Comparison of ENCODE assay signal across 8 cellular contexts in the genomic region with DNA sequence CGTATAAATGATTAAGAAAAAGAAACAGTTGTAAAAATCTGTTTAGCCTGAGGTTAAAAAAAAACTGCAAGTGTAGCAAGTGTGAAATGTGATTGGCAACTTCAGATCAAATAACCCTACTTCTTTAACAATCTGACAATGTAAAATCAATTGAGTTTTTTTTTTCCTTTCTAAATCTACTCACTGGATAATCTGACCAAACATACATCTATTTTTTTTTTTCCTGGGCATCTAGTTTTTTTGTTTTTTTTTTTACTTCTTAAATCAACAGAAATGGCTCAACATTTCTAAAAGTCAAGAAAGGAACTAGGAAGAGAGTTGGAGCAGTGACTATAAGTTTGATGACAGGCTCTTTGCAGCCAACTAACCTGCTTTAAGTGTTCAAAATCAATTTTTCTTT. TPM values are rescaled to one million over a fixed set of nuclear protein-coding genes. Genes with fewer than 3 reads are reported as not detected.
DNase-seq lines count a peak whose midpoint lies in the region; ATAC-seq and TF ChIP-seq lines count a peak whose summit lies in the region.

No MANE protein-coding gene starts in this region.

- DNase-seq in GM23338 (ENCODE audit: low spot score), result no peak
- no peak for DNase-seq in SJCRH30
- no peak for DNase-seq in esophagus muscularis mucosa (ENCODE audit: extremely low spot score)
- DNase-seq in sigmoid colon, result no peak
- DNase-seq in epidermal melanocyte (ENCODE audit: insufficient read length, low spot score), result no peak
- no peak for DNase-seq in activated CD4-positive, CD25-positive, alpha-beta regulatory T cell treated with anti-CD3 and anti-CD28 coated beads, Interleukin-2, amount 50 U/mL, for 72 hours
- DNase-seq in effector CD8-positive, alpha-beta T cell (lab: John Stamatoyannopoulos, UW), result no peak
- no peak for DNase-seq in NCI-H2196 (lab: John Stamatoyannopoulos, UW; ENCODE audit: unreplicated experiment)

- no peaks in the 10 kb centered on the region for H3K9me2 ChIP-seq in GM23338 (ENCODE audit: insufficient read depth)

- H3K27ac ChIP-seq in GM23338 (ENCODE audit: low read depth), result no peak overlapping the region
- H3K27ac ChIP-seq in SJCRH30, result peak overlapping the region; percentile 61
- peak overlapping the region in 3 of 4 donors; percentile 86 to 92 (median 90) for H3K27ac ChIP-seq in esophagus muscularis mucosa (replicated peaks in 1 of 4)
- H3K27ac ChIP-seq in sigmoid colon, result peak overlapping the region; percentile 88 to 95 (median 90)

- H3K4me1 ChIP-seq in GM23338 (ENCODE audit: insufficient read depth), result peaks cover 28% of the 10 kb centered on the region
- peaks cover 25% of the 10 kb centered on the region for H3K4me1 ChIP-seq in SJCRH30
- peaks cover 14 to 43% (median 31%) of the 10 kb centered on the region in 4 donors for H3K4me1 ChIP-seq in esophagus muscularis mucosa
- peaks cover 0 to 25% (median 15%) of the 10 kb centered on the region in 4 donors for H3K4me1 ChIP-seq in sigmoid colon

- intact Hi-C loops in esophagus muscularis mucosa (cut with DNase I) (loop anchor here (5.0 kb wide), 1 partner anchor 66 kb away; no protein-coding TSS in a partner anchor), sigmoid colon (cut with DNase I) (loop anchor here (2.0 kb wide), 1 partner anchor 66 kb away; no protein-coding TSS in a partner anchor)

- TF ChIP-seq EP300 in esophagus muscularis mucosa (IDR thresholded peaks at IDR 0.05), result no peak
- no peak for TF ChIP-seq EP300 in sigmoid colon (IDR thresholded peaks at IDR 0.05)

- no peak overlapping the region for H2AFZ ChIP-seq in GM23338

- peaks cover 35% of the 10 kb centered on the region for H3K4me1 Mint-ChIP-seq in GM23338

- H3F3A ChIP-seq in GM23338 (replicated peaks; ENCODE audit: low read depth), result peaks cover 8% of the 10 kb centered on the region; the same call in 1 of the 2 replicates

- peaks cover 85% of the 10 kb centered on the region for H3K79me2 ChIP-seq in GM23338 (replicated peaks; ENCODE audit: insufficient read depth)

- no peaks in the 10 kb centered on the region for H3K27me3 ChIP-seq in GM23338 (ENCODE audit: insufficient read depth)
- no peaks in the 10 kb centered on the region for H3K27me3 ChIP-seq in SJCRH30
- no peaks in the 10 kb centered on the region for H3K27me3 ChIP-seq in esophagus muscularis mucosa
- no peaks in the 10 kb centered on the region for H3K27me3 ChIP-seq in sigmoid colon

- H3K9me3 Mint-ChIP-seq in GM23338, result no peaks in the 10 kb centered on the region

- TF ChIP-seq CTCF in GM23338 (conservative IDR thresholded peaks at IDR 0.05; ENCODE audit: low read depth in 2 of 2) (no peak), esophagus muscularis mucosa (IDR thresholded peaks at IDR 0.05) (no peak), sigmoid colon (IDR thresholded peaks at IDR 0.05) (no peak)

- H3K27me3 Mint-ChIP-seq in GM23338 (ENCODE audit: insufficient read depth, low read depth, poor library complexity), result peaks cover 2% of the 10 kb centered on the region

- H3K36me3 ChIP-seq in GM23338 (ENCODE audit: insufficient read depth) (peaks cover 11% of the 10 kb centered on the region; the same call in 1 of the 2 replicates), SJCRH30 (no peaks in the 10 kb centered on the region), esophagus muscularis mucosa (no peaks in the 10 kb centered on the region), sigmoid colon (no peaks in the 10 kb centered on the region)

- WGBS in esophagus muscularis mucosa, result 49% methylated on average over 1 of the region's 1 CpG
- WGBS in sigmoid colon, 2 donors, result 51 to 63% methylated on average over 1 of the region's 1 CpG

- peak overlapping the region; percentile 90 for H3K4me3 Mint-ChIP-seq in GM23338

- peak overlapping the region; percentile 93 for H3K4me2 ChIP-seq in GM23338

- H3K4me3 ChIP-seq in GM23338, result peak overlapping the region; percentile 98
- peak overlapping the region; percentile 78 for H3K4me3 ChIP-seq in SJCRH30
- H3K4me3 ChIP-seq in esophagus muscularis mucosa, result peak overlapping the region; percentile 87 to 98 (median 88)
- peak overlapping the region in 3 of 4 donors; percentile 86 to 100 (median 96) for H3K4me3 ChIP-seq in sigmoid colon

- no peak for TF ChIP-seq POLR2A in esophagus muscularis mucosa (IDR thresholded peaks at IDR 0.05; ENCODE audit: low read depth)
- TF ChIP-seq POLR2A in sigmoid colon (IDR thresholded peaks at IDR 0.05), result no peak

- ATAC-seq in GM23338, result no peak

- H3K9me3 ChIP-seq in SJCRH30 (replicated peaks) (no peaks in the 10 kb centered on the region), esophagus muscularis mucosa (no peaks in the 10 kb centered on the region), sigmoid colon (no peaks in the 10 kb centered on the region)

- H3K36me3 Mint-ChIP-seq in GM23338 (ENCODE audit: low read depth), result peaks cover 14% of the 10 kb centered on the region

- peaks cover 24% of the 10 kb centered on the region for H4K20me1 ChIP-seq in GM23338 (replicated peaks; ENCODE audit: insufficient read depth)

- peak overlapping the region; percentile 69; the same call in 1 of the 2 replicates for H3K27ac Mint-ChIP-seq in GM23338

TF ChIP-seq in GM23338, 12 proteins besides CTCF, POLR2A, EP300 and RAD21 (continues in another document):
- TF ChIP-seq JUNB (IDR thresholded peaks at IDR 0.05; ENCODE audit: unreplicated experiment) (no peak), EZH2 (IDR thresholded peaks at IDR 0.05; ENCODE audit: low read depth, unreplicated experiment) (no peak), CREB1 (CRISPR knock-in tag; IDR thresholded peaks at IDR 0.05; ENCODE audit: low read depth) (no peak), POLR2AphosphoS5 (IDR thresholded peaks at IDR 0.05; ENCODE audit: low read depth) (no peak), ZNF331 (CRISPR knock-in tag; IDR thresholded peaks at IDR 0.05; ENCODE audit: low read depth) (no peak)
- TF ChIP-seq, protein P1, sequence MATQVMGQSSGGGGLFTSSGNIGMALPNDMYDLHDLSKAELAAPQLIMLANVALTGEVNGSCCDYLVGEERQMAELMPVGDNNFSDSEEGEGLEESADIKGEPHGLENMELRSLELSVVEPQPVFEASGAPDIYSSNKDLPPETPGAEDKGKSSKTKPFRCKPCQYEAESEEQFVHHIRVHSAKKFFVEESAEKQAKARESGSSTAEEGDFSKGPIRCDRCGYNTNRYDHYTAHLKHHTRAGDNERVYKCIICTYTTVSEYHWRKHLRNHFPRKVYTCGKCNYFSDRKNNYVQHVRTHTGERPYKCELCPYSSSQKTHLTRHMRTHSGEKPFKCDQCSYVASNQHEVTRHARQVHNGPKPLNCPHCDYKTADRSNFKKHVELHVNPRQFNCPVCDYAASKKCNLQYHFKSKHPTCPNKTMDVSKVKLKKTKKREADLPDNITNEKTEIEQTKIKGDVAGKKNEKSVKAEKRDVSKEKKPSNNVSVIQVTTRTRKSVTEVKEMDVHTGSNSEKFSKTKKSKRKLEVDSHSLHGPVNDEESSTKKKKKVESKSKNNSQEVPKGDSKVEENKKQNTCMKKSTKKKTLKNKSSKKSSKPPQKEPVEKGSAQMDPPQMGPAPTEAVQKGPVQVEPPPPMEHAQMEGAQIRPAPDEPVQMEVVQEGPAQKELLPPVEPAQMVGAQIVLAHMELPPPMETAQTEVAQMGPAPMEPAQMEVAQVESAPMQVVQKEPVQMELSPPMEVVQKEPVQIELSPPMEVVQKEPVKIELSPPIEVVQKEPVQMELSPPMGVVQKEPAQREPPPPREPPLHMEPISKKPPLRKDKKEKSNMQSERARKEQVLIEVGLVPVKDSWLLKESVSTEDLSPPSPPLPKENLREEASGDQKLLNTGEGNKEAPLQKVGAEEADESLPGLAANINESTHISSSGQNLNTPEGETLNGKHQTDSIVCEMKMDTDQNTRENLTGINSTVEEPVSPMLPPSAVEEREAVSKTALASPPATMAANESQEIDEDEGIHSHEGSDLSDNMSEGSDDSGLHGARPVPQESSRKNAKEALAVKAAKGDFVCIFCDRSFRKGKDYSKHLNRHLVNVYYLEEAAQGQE (IDR thresholded peaks at IDR 0.05; ENCODE audit: unreplicated experiment), result no peak
- TF ChIP-seq, protein P2, sequence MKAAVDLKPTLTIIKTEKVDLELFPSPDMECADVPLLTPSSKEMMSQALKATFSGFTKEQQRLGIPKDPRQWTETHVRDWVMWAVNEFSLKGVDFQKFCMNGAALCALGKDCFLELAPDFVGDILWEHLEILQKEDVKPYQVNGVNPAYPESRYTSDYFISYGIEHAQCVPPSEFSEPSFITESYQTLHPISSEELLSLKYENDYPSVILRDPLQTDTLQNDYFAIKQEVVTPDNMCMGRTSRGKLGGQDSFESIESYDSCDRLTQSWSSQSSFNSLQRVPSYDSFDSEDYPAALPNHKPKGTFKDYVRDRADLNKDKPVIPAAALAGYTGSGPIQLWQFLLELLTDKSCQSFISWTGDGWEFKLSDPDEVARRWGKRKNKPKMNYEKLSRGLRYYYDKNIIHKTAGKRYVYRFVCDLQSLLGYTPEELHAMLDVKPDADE (IDR thresholded peaks at IDR 0.05), result no peak

RNA-seq across cellular contexts. Expression of a gene that starts 1.4 kb away (rescaled TPM):
- total RNA-seq in GM23338 (2014; rRNA removed; shearing (Covaris generic)), result 8.5 and 9.4 TPM in 2 replicates
- polyA plus RNA-seq in GM23338 (2016; fragmentation: Nextera tagmentation; extraction: Ambion mirVana) (22.6 and 23.0 TPM in 2 replicates), sigmoid colon (1 to 10 TPM; 4.6 to 8.4 (median 5.4) TPM)
- 17.6 and 18.0 TPM in 2 replicates for total RNA-seq in SJCRH30 (2014; rRNA removed; shearing (Covaris generic))
- total RNA-seq in esophagus muscularis mucosa (1 to 10 TPM; 7.9 to 9.8 (median 8.4) TPM), sigmoid colon (10 to 100 TPM in 2 of 4 donors, 1 to 10 TPM in 2; 7.3 to 12.0 (median 9.3) TPM)

RNA-seq across cellular contexts. Expression of a gene that starts 1.6 kb away (rescaled TPM):
- 5.7 and 9.1 TPM in 2 replicates for total RNA-seq in GM23338 (2014; rRNA removed; shearing (Covaris generic))
- polyA plus RNA-seq in GM23338 (2016; fragmentation: Nextera tagmentation; extraction: Ambion mirVana), result 6.2 and 7.2 TPM in 2 replicates
- total RNA-seq in SJCRH30 (2014; rRNA removed; shearing (Covaris generic)), result 14.4 and 16.2 TPM in 2 replicates
- total RNA-seq in esophagus muscularis mucosa, result 1 to 10 TPM; 1.2 to 4.0 (median 2.9) TPM
- 1 to 10 TPM in 2 of 4 donors, under 1 TPM in 2; 0.66 to 6.1 (median 1.5) TPM for total RNA-seq in sigmoid colon
- 10 to 100 TPM in 1 of 3 donors, 1 to 10 TPM in 2; 2.4 to 11.6 (median 3.0) TPM for polyA plus RNA-seq in sigmoid colon

RNA-seq across cellular contexts. Expression of a gene that starts 30.9 kb away (rescaled TPM):
- total RNA-seq in GM23338 (2014; rRNA removed; shearing (Covaris generic)), result 48.5 and 55.7 TPM in 2 replicates
- polyA plus RNA-seq in GM23338 (2016; fragmentation: Nextera tagmentation; extraction: Ambion mirVana) (5.1 and 7.0 TPM in 2 replicates), sigmoid colon (10 to 100 TPM; 22.9 to 39.3 (median 25.8) TPM)
- total RNA-seq in SJCRH30 (2014; rRNA removed; shearing (Covaris generic)), result 24.1 TPM in 2 replicates
- total RNA-seq in esophagus muscularis mucosa (100 to 1,000 TPM in 2 of 4 donors, 10 to 100 TPM in 2; 88.5 to 147 (median 112) TPM), sigmoid colon (100 to 1,000 TPM in 2 of 4 donors, 10 to 100 TPM in 2; 83.8 to 148 (median 115) TPM)
